ENCODE assay signal across 19 cellular contexts in the genomic region with DNA sequence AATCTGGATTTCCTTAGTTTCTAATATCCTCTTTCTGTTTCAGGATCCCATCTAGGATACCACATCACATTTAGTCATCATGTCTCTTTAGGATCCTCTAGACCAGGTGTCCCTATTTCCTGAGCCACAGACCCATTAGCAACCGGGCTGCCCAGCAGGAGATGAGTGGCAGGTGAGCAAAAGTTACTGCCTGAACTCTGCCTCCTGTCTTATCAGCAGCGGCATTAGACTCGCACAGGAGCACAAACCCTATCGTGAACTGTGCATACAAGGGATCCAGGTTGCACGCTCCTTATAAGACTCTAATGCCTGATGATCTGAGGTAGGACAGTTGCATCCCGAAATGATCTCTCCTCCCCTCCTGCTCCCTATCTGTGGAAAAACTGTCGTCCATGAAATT.
"Had no signal": no experiment of that assay in that cellular context is flagged by ENCODE, and none has a peak within 500 bp of the region (broad histone marks: within the 10 kb centered on the region; RNA-seq: fewer than 3 reads in every experiment).

No MANE protein-coding gene starts in this region.

- ATAC-seq: effector memory CD8-positive, alpha-beta T cell; gastrocnemius medialis; heart right ventricle; lower lobe of right lung; naive thymus-derived CD8-positive, alpha-beta T cell; right cardiac atrium; stimulated activated effector memory CD8-positive, alpha-beta T cell treated with anti-CD3 and anti-CD28 coated beads, Interleukin-12 subunit alpha, Interleukin-12 subunit beta, amount 100 ng/mL, for 72 hours had no signal

- H3K36me3 Mint-ChIP-seq: memory B cell; naive thymus-derived CD8-positive, alpha-beta T cell; stimulated activated effector memory CD8-positive, alpha-beta T cell treated with anti-CD3 and anti-CD28 coated beads, Interleukin-12 subunit alpha, Interleukin-12 subunit beta, amount 100 ng/mL, for 72 hours had no signal

- H3K36me3 ChIP-seq: esophagus muscularis mucosa, gastrocnemius medialis, heart right ventricle, left ventricle myocardium inferior, lower lobe of right lung, neutrophil, tibial artery had no signal

- H3K9me3 Mint-ChIP-seq: central memory CD8-positive, alpha-beta T cell; effector memory CD8-positive, alpha-beta T cell; memory B cell; naive thymus-derived CD8-positive, alpha-beta T cell; stimulated activated effector memory CD8-positive, alpha-beta T cell treated with anti-CD3 and anti-CD28 coated beads, Interleukin-12 subunit alpha, Interleukin-12 subunit beta, amount 100 ng/mL, for 72 hours; stimulated activated naive CD8-positive, alpha-beta T cell treated with anti-CD3 and anti-CD28 coated beads, Interleukin-15, Interleukin-2, amounts not matched to agents 100 ng/mL and 50 ng/mL, for 24 hours had no signal

- H3K4me3 Mint-ChIP-seq: central memory CD8-positive, alpha-beta T cell; effector memory CD8-positive, alpha-beta T cell; memory B cell; naive thymus-derived CD8-positive, alpha-beta T cell; stimulated activated effector memory CD8-positive, alpha-beta T cell treated with anti-CD3 and anti-CD28 coated beads, Interleukin-12 subunit alpha, Interleukin-12 subunit beta, amount 100 ng/mL, for 72 hours; stimulated activated naive CD8-positive, alpha-beta T cell treated with anti-CD3 and anti-CD28 coated beads, Interleukin-15, Interleukin-2, amounts not matched to agents 100 ng/mL and 50 ng/mL, for 24 hours had no signal

- H3K4me3 ChIP-seq: esophagus muscularis mucosa, gastrocnemius medialis, heart right ventricle, left ventricle myocardium inferior, lower lobe of right lung, tibial artery had no signal

- H3K27ac Mint-ChIP-seq: effector memory CD8-positive, alpha-beta T cell; memory B cell; naive thymus-derived CD8-positive, alpha-beta T cell; stimulated activated effector memory CD8-positive, alpha-beta T cell treated with anti-CD3 and anti-CD28 coated beads, Interleukin-12 subunit alpha, Interleukin-12 subunit beta, amount 100 ng/mL, for 72 hours; stimulated activated naive CD8-positive, alpha-beta T cell treated with anti-CD3 and anti-CD28 coated beads, Interleukin-15, Interleukin-2, amounts not matched to agents 100 ng/mL and 50 ng/mL, for 24 hours had no signal

- H3K4me1 ChIP-seq: esophagus muscularis mucosa, gastrocnemius medialis, heart right ventricle, left ventricle myocardium inferior, lower lobe of right lung, tibial artery had no signal

- H3K27ac ChIP-seq: epithelial cell of prostate, esophagus muscularis mucosa, gastrocnemius medialis, heart right ventricle, left ventricle myocardium inferior, lower lobe of right lung, neutrophil, tibial artery had no signal

- H3K27me3 ChIP-seq: esophagus muscularis mucosa, gastrocnemius medialis, tibial artery had no signal

- H3K4me1 Mint-ChIP-seq: central memory CD8-positive, alpha-beta T cell; memory B cell; naive thymus-derived CD8-positive, alpha-beta T cell; stimulated activated effector memory CD8-positive, alpha-beta T cell treated with anti-CD3 and anti-CD28 coated beads, Interleukin-12 subunit alpha, Interleukin-12 subunit beta, amount 100 ng/mL, for 72 hours had no signal

- H3K9me3 ChIP-seq: esophagus muscularis mucosa, gastrocnemius medialis, heart right ventricle, left ventricle myocardium inferior, lower lobe of right lung, neutrophil, tibial artery had no signal

- DNase-seq: effector memory CD8-positive, alpha-beta T cell; gastrocnemius medialis; heart right ventricle; islet precursor cell; left ventricle myocardium inferior; lower lobe of right lung; midbrain; naive thymus-derived CD8-positive, alpha-beta T cell; right cardiac atrium; stimulated activated CD4-positive, alpha-beta T cell treated with anti-CD3 and anti-CD28 coated beads, Interleukin-4, amount 100 ng/mL, for 1 hour; stimulated activated CD8-positive, alpha-beta memory T cell treated with anti-CD3 and anti-CD28 coated beads, Interleukin-4, amount 100 ng/mL, for 48 hours; tibial artery had no signal
